8 cellular contexts compared by ENCODE assay signal in the genomic region with DNA sequence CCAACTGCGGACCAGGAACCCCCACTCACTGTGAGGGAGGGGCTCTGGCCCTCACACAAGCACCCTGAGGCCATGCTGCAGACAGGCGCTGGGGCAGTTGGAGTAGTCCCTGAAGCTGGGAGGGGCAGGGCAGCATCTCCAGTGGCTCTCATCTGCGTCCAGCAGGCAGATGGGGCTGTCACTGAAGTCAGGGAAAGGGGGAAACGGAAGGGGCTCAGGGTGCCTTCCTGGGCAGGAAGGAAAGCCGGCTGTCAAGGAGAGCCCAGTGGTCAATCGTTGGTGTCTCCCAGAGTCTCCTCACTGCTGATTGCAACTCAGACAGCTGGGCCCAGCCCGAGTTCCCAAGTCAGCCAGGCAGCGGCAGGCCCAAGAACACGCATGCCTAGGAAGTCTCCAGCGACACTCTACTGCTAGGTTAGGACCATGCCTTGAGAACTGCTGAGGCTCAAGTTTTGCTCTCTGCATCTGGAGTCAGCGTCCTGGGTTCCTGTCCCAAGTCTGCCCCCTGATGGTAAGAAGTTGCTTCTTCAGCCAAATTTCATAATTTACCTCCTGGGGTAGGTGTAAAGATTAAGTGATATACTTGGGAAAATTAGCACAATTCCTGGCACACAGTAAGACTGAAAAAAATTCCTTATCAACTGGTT. TPM values are rescaled to one million over a fixed set of nuclear protein-coding genes. Genes with fewer than 3 reads are reported as not detected.
DNase-seq lines count a peak whose midpoint lies in the region; ATAC-seq, FAIRE-seq and TF ChIP-seq lines count a peak whose summit lies in the region.

No MANE protein-coding gene starts in this region.

- TF ChIP-seq EP300 in gastroesophageal sphincter (IDR thresholded peaks at IDR 0.05): no peak

- TF ChIP-seq POLR2A in gastroesophageal sphincter (IDR thresholded peaks at IDR 0.05) (no peak), vagina (IDR thresholded peaks at IDR 0.05) (no peak)

- H3K27ac ChIP-seq in gastroesophageal sphincter (peak overlapping the region in 3 of 4 donors; percentile 31 to 70 (median 62)), osteoblast (ENCODE audit: low read depth, low read length) (no peak overlapping the region), vagina (peak overlapping the region; percentile 45)

- H3K4me2 ChIP-seq in osteoblast (ENCODE audit: insufficient read depth, low read length): no peak overlapping the region

- peak; percentile 91 for TF ChIP-seq CTCF in D721Med (IDR thresholded peaks at IDR 0.05; ENCODE audit: insufficient read depth, missing control alignments)
- peak in 3 of 4 experiments; percentile 73 to 91 (median 86) for TF ChIP-seq CTCF in gastroesophageal sphincter (IDR thresholded peaks at IDR 0.05)
- peak; percentile 84 for TF ChIP-seq CTCF in osteoblast (IDR thresholded peaks at IDR 0.05; ENCODE audit: extremely low read depth, low read depth, low read length)
- peak in 2 of 3 experiments; percentile 28 to 44 for TF ChIP-seq CTCF in vagina (IDR thresholded peaks at IDR 0.05)

- H3K36me3 ChIP-seq in gastroesophageal sphincter (no peaks in the 10 kb centered on the region), osteoblast (ENCODE audit: insufficient read depth, low read length) (no peaks in the 10 kb centered on the region), vagina (no peaks in the 10 kb centered on the region)

- DNase-seq in D721Med (ENCODE audit: insufficient read length, low spot score) (peak; percentile 82), KBM-7 (peak; percentile 81), SIG-M5 (lab: John Stamatoyannopoulos, UW) (peak; percentile 41), osteoblast (ENCODE audit: insufficient read length, low spot score, missing footprints) (peak; percentile 93), vagina (ENCODE audit: extremely low spot score in 2 of 2) (no peak)
- peak; percentile 82 for DNase-seq in activated effector memory CD4-positive, alpha-beta T cell treated with anti-CD3 and anti-CD28 coated beads, Interleukin-2, amount 50 U/mL, for 16 hours

- H3K4me3 ChIP-seq in gastroesophageal sphincter (no peak overlapping the region), osteoblast (ENCODE audit: insufficient read depth, low read length) (no peak overlapping the region), vagina (no peak overlapping the region)

- 0 to 2% methylated on average over 1 to 5 of the region's 11 CpGs for WGBS in gastroesophageal sphincter (ENCODE audit: low coverage in 1 of 2), 2 donors

- no peaks in the 10 kb centered on the region for H4K20me1 ChIP-seq in osteoblast (ENCODE audit: insufficient read depth, low read length)

- ATAC-seq in GM21447 (IDR thresholded peaks at IDR 0.05; ENCODE audit: unreplicated experiment): peak; percentile 69
- peak; percentile 93 for ATAC-seq in gastroesophageal sphincter

- H2AFZ ChIP-seq in osteoblast (ENCODE audit: low read length): peak overlapping the region; percentile 53

- no peaks in the 10 kb centered on the region for H3K27me3 ChIP-seq in gastroesophageal sphincter
- no peaks in the 10 kb centered on the region for H3K27me3 ChIP-seq in osteoblast (ENCODE audit: insufficient read depth, low read length)
- no peaks in the 10 kb centered on the region for H3K27me3 ChIP-seq in vagina

- peak; percentile 44 for FAIRE-seq in D721Med (lab: Jason Lieb, UNC)

- peaks cover 0 to 7% (median 0%) of the 10 kb centered on the region in 3 donors for H3K9me3 ChIP-seq in gastroesophageal sphincter
- no peaks in the 10 kb centered on the region for H3K9me3 ChIP-seq in osteoblast (ENCODE audit: low read depth, low read length)
- no peaks in the 10 kb centered on the region for H3K9me3 ChIP-seq in vagina

- intact Hi-C loops in vagina (cut with DNase I): loop anchor here (2.0 to 5.0 kb wide), 2 partner anchors 29 to 40 kb away; no protein-coding TSS in a partner anchor

- H3K4me1 ChIP-seq in gastroesophageal sphincter: peaks cover 0 to 31% (median 4%) of the 10 kb centered on the region in 3 donors
- peaks cover 11% of the 10 kb centered on the region for H3K4me1 ChIP-seq in osteoblast (ENCODE audit: insufficient read depth, low read length)
- H3K4me1 ChIP-seq in vagina: peaks cover 15% of the 10 kb centered on the region

- H3K79me2 ChIP-seq in osteoblast (ENCODE audit: insufficient read depth, low read length): no peaks in the 10 kb centered on the region

- in situ Hi-C loops in KBM-7 (cut with MboI; ENCODE audit: low pct_unique_long_range_greater_than_20kb, low sequenced_read_pairs): no loop called here

RNA-seq across cellular contexts. Expression of a gene that starts 27.4 kb away (rescaled TPM):
- total RNA-seq in gastroesophageal sphincter (1 to 10 TPM; 2.2 to 7.0 (median 4.7) TPM), osteoblast (under 0.01 TPM in 2 replicates), vagina (not detected)

RNA-seq across cellular contexts. Expression of a gene that starts 35.0 kb away (rescaled TPM):
- not detected for total RNA-seq in gastroesophageal sphincter
- not detected in 2 replicates for total RNA-seq in osteoblast
- total RNA-seq in vagina: not detected

Comparison
In these comparisons a context has a peak if more than half of its experiments do, and no peak if none do; other contexts are left out.
1. DNase-seq: peak in D721Med (single experiment), KBM-7 (single experiment), SIG-M5 (single experiment), activated effector memory CD4-positive, alpha-beta T cell treated with anti-CD3 and anti-CD28 coated beads, Interleukin-2, amount 50 U/mL, for 16 hours (single experiment) and osteoblast (single experiment); none in vagina (0 of 2).
2. CTCF ChIP-seq: peak in every context shown above with its lines; median percentile 91 in D721Med; 86 in gastroesophageal sphincter; 84 in osteoblast; 36 in vagina.